Comparison of ENCODE assay signal across 1 cellular context in genomic region chr5:60682007-60682406, GRCh38. TPM values are rescaled to one million over a fixed set of nuclear protein-coding genes. Genes with fewer than 3 reads are reported as not detected.
"Had no signal": no experiment of that assay in that cellular context is flagged by ENCODE, and none has a peak within 500 bp of the region (broad histone marks: within the 10 kb centered on the region; RNA-seq: fewer than 3 reads in every experiment).

No MANE protein-coding gene starts in this region.

RNA-seq across cellular contexts. Expression of gene DEPDC1B, which starts 18.0 kb away (rescaled TPM):
- polyA plus RNA-seq: naive thymus-derived CD4-positive, alpha-beta T cell had no signal
